15 cellular contexts compared by ENCODE assay signal in the genomic region with DNA sequence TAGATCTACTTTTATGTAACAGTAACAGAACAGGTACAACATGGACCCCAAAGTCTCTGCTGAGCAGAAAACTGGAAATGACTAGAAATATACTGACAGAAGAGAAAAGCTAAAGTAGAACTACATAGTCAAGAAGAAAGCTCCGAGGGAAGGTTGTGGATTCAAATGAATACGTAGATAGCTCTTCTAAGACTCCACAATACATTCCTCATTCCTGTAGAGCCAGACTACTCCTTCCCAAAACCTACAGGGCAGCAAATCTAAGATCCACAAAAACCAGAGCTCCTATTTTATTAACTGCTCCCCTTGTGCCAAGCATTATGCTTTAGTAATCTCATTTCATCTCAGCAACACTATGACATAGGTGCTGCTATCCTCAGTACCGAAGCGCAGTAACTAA. TPM values are rescaled to one million over a fixed set of nuclear protein-coding genes. Genes with fewer than 3 reads are reported as not detected.
DNase-seq lines count a peak whose midpoint lies in the region; ATAC-seq and TF ChIP-seq lines count a peak whose summit lies in the region.
"Had no signal": no experiment of that assay in that cellular context is flagged by ENCODE, and none has a peak within 500 bp of the region (broad histone marks: within the 10 kb centered on the region; RNA-seq: fewer than 3 reads in every experiment).

No MANE protein-coding gene starts in this region.

- no peaks in the 10 kb centered on the region for H3K27me3 Mint-ChIP-seq in activated T-cell treated with anti-CD3 and anti-CD28 coated beads, Interleukin-2, amount 50 U/mL, for 72 hours (ENCODE audit: low read depth)
- H3K27me3 Mint-ChIP-seq in effector memory CD8-positive, alpha-beta T cell: no peaks in the 10 kb centered on the region

- H3K4me1 ChIP-seq in HEK293 (ENCODE audit: control insufficient read depth, insufficient read depth, low read length): peaks cover 21% of the 10 kb centered on the region
- peaks cover 15 to 25% of the 10 kb centered on the region in 2 experiments for H3K4me1 ChIP-seq in neutrophil (ENCODE audit: control insufficient read depth in 1 of 2, insufficient read depth in 1 of 2, low read depth in 1 of 2, low read length in 1 of 2)

- H3K27ac ChIP-seq in HEK293 (ENCODE audit: extremely low read depth, low read depth, low read length) (no peak overlapping the region), neutrophil (peak overlapping the region; percentile 66)
- H3K27ac ChIP-seq: C4-2B had no signal

- no peak overlapping the region for H3K4me3 ChIP-seq in HEK293 (ENCODE audit: low read depth, low read length)
- no peak overlapping the region for H3K4me3 ChIP-seq in neutrophil (ENCODE audit: low read depth in 1 of 2, low read length in 1 of 2)
- H3K4me3 ChIP-seq: HAP-1 had no signal

- H3K9me3 ChIP-seq in HEK293 (ENCODE audit: control insufficient read depth, insufficient read depth, low read depth, low read length): no peaks in the 10 kb centered on the region
- H3K9me3 ChIP-seq in neutrophil: no peaks in the 10 kb centered on the region

- no peak for DNase-seq in activated T-cell treated with anti-CD3 and anti-CD28 coated beads, Interleukin-2, amount 50 U/mL, for 72 hours
- no peak for DNase-seq in activated T-cell treated with anti-CD3 and anti-CD28 coated beads, Interleukin-2, amount 50 U/mL, for 1 hour
- no peak for DNase-seq in effector memory CD8-positive, alpha-beta T cell
- no peak for DNase-seq in HPDE6-E6E7 (ENCODE audit: extremely low spot score)
- DNase-seq in activated CD4-positive, CD25-positive, alpha-beta regulatory T cell treated with anti-CD3 and anti-CD28 coated beads, Interleukin-2, amount 50 U/mL, for 72 hours: no peak
- DNase-seq: DND-41, NCI-H1930, NCI-H2171 treated with DMSO at 0.1 percent for 48 hours, NCI-H82, SHP77 treated with DMSO at 0.1 percent for 48 hours had no signal

- H3K9me3 Mint-ChIP-seq in activated T-cell treated with anti-CD3 and anti-CD28 coated beads, Interleukin-2, amount 50 U/mL, for 72 hours: no peaks in the 10 kb centered on the region
- H3K9me3 Mint-ChIP-seq in effector memory CD8-positive, alpha-beta T cell: no peaks in the 10 kb centered on the region

- POLR2A ChIA-PET in HEK293 (lab: Yijun Ruan, JAX): interaction anchor here (1.3 kb wide), 1 partner anchor 35 kb away, joined by 4 read pairs; a partner anchor contains a TSS

- TF ChIP-seq CTCF in HEK293 (tag by site-specific recombination; IDR thresholded peaks at IDR 0.05) (no peak), neutrophil (IDR thresholded peaks at IDR 0.05) (no peak)

- no peak overlapping the region for H3K4me3 Mint-ChIP-seq in activated T-cell treated with anti-CD3 and anti-CD28 coated beads, Interleukin-2, amount 50 U/mL, for 72 hours
- no peak overlapping the region for H3K4me3 Mint-ChIP-seq in effector memory CD8-positive, alpha-beta T cell

- H3K27ac Mint-ChIP-seq in activated T-cell treated with anti-CD3 and anti-CD28 coated beads, Interleukin-2, amount 50 U/mL, for 72 hours: peak overlapping the region; percentile 67
- peak overlapping the region; percentile 1 to 44 for H3K27ac Mint-ChIP-seq in effector memory CD8-positive, alpha-beta T cell

- peaks cover 50% of the 10 kb centered on the region for H3K4me1 Mint-ChIP-seq in activated T-cell treated with anti-CD3 and anti-CD28 coated beads, Interleukin-2, amount 50 U/mL, for 72 hours (ENCODE audit: low read depth)
- H3K4me1 Mint-ChIP-seq in effector memory CD8-positive, alpha-beta T cell (ENCODE audit: low read depth in 2 of 2): peaks cover 34 to 50% of the 10 kb centered on the region in 2 donors

- ATAC-seq in activated T-cell treated with anti-CD3 and anti-CD28 coated beads, Interleukin-2, amount 50 U/mL, for 72 hours (replicated peaks in 1 of 2): no peak
- no peak for ATAC-seq in effector memory CD8-positive, alpha-beta T cell (replicated peaks)
- no peak for ATAC-seq in HG03097 (IDR thresholded peaks at IDR 0.05; ENCODE audit: low FRiP score, unreplicated experiment)

- CTCF ChIA-PET in HEK293 (lab: Yijun Ruan, JAX): interaction anchor here (0.7 to 1.4 kb wide), 3 partner anchors 8 to 74 kb away, joined by 3 to 5 read pairs (median 3); a partner anchor contains a TSS

- H3K36me3 ChIP-seq in HEK293 (ENCODE audit: control insufficient read depth in 2 of 2, insufficient read depth in 1 of 2, low read length in 2 of 2) (no peaks in the 10 kb centered on the region; a peak in 1 of 3 replicates), neutrophil (no peaks in the 10 kb centered on the region)
- H3K36me3 ChIP-seq: HAP-1 had no signal

- peaks cover 0 to 9% of the 10 kb centered on the region in 2 donors for H3K36me3 Mint-ChIP-seq in activated T-cell treated with anti-CD3 and anti-CD28 coated beads, Interleukin-2, amount 50 U/mL, for 72 hours (ENCODE audit: insufficient read depth in 2 of 2)
- H3K36me3 Mint-ChIP-seq in effector memory CD8-positive, alpha-beta T cell (ENCODE audit: insufficient read depth): peaks cover 54% of the 10 kb centered on the region

- no peaks in the 10 kb centered on the region for H3K27me3 ChIP-seq in neutrophil

TF ChIP-seq in HEK293, 187 proteins besides CTCF, POLR2A, EP300 and RAD21:
- TF ChIP-seq, protein P1, sequence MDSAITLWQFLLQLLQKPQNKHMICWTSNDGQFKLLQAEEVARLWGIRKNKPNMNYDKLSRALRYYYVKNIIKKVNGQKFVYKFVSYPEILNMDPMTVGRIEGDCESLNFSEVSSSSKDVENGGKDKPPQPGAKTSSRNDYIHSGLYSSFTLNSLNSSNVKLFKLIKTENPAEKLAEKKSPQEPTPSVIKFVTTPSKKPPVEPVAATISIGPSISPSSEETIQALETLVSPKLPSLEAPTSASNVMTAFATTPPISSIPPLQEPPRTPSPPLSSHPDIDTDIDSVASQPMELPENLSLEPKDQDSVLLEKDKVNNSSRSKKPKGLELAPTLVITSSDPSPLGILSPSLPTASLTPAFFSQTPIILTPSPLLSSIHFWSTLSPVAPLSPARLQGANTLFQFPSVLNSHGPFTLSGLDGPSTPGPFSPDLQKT (IDR thresholded peaks at IDR 0.05; ENCODE audit: borderline replicate concordance, low read depth, low read length): no peak
- no peak for TF ChIP-seq ZNF473 (tag by site-specific recombination; IDR thresholded peaks at IDR 0.05)
- no peak for TF ChIP-seq ZNF76 (tag by site-specific recombination; IDR thresholded peaks at IDR 0.05; ENCODE audit: borderline replicate concordance, low read depth)
- peak; percentile 32; the same call in 1 of the 2 replicates for TF ChIP-seq ZNF600 (tag by site-specific recombination; IDR thresholded peaks at IDR 0.05)
- TF ChIP-seq ZNF391 (tag by site-specific recombination; IDR thresholded peaks at IDR 0.05; ENCODE audit: borderline replicate concordance, low read depth): no peak
- TF ChIP-seq ZNF266 (tag by site-specific recombination; IDR thresholded peaks at IDR 0.05; ENCODE audit: low read depth): no peak
- no peak for TF ChIP-seq GLIS2 (tag by site-specific recombination; IDR thresholded peaks at IDR 0.05)
- TF ChIP-seq ZNF133 (tag by site-specific recombination; IDR thresholded peaks at IDR 0.05): no peak

RNA-seq across cellular contexts. Expression of a gene that starts 35.2 kb away (rescaled TPM):
- 10 to 100 TPM; 65.5 to 68.4 TPM for total RNA-seq in activated T-cell treated with anti-CD3 and anti-CD28 coated beads, Interleukin-2, amount 50 U/mL, for 72 hours

RNA-seq across cellular contexts. Expression of a gene that starts 35.6 kb away (rescaled TPM):
- total RNA-seq in activated T-cell treated with anti-CD3 and anti-CD28 coated beads, Interleukin-2, amount 50 U/mL, for 72 hours: 10 to 100 TPM; 57.2 to 60.4 TPM
